ENCODE assay signal across 28 cellular contexts in the genomic region with DNA sequence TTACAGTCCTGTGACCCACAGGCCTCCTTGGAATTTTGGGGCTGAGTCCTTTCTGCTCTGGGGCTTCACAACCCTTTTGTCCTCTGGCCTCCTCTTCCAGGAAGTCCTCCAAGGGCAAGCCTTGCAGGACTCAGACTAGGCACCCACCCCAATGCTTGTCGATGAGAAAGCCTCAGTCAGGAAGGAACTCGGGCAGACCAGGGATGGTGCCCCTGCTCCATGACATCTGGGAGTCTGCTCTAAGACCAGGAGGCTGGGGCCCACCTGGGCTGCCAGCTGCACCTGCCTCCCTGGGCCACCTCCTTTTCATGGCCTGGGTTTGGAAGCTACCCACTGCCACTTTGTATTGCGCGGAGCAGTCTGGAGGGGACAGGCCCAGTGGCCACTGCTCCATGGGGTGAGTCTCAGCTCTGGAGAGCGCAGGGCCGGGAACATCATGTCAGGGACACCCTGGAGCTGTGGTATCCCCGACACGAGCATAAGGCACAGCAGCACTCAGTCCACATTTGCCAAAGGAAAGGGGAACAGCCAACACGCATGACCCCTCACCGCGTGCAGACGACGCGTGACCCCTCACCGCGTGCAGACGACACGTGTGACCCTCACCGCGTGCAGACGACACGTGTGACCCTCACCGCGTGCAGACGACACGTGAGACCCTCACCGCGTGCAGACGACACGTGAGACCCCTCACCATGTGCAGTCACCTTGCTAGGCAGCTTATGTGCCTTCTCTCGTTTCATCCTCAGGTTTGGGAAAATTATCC. TPM values are rescaled to one million over a fixed set of nuclear protein-coding genes. Genes with fewer than 3 reads are reported as not detected.
"Had no signal": no experiment of that assay in that cellular context is flagged by ENCODE, and none has a peak within 500 bp of the region (broad histone marks: within the 10 kb centered on the region; RNA-seq: fewer than 3 reads in every experiment).

No MANE protein-coding gene starts in this region.

- H3K27ac ChIP-seq: dorsolateral prefrontal cortex, esophagus squamous epithelium, gastrocnemius medialis, lower lobe of right lung, neutrophil, sigmoid colon, stomach, suprapubic skin, tibial nerve, uterus, WERI-Rb-1 had no signal

- H3K27ac Mint-ChIP-seq: activated CD8-positive, alpha-beta T cell treated with anti-CD3 and anti-CD28 coated beads, Interleukin-2, amount 10 ng/mL, durations not matched to agents 7 days and 5 days; activated naive CD4-positive, alpha-beta T cell treated with anti-CD3 and anti-CD28 coated beads, Interleukin-2, amount 10 ng/mL, durations not matched to agents 7 days and 5 days; activated naive CD8-positive, alpha-beta T cell treated with anti-CD3 and anti-CD28 coated beads, Interleukin-2, amount 50 U/mL, for 24 hours; activated T-cell treated with anti-CD3 and anti-CD28 coated beads, Interleukin-2, amount 50 U/mL, for 24 hours; activated T-helper 2 cell treated with anti-CD3 and anti-CD28 coated beads, Interferon-gamma antibody, Interleukin-2, Interleukin-4, amounts not matched to agents 10 μg/mL and 5 μg/mL and 100 μg/mL, durations not matched to agents 14 hours and 24 hours and 36 hours; brain; naive thymus-derived CD4-positive, alpha-beta T cell; stimulated activated memory B cell treated with anti-CD40 and anti-IgM and Interleukin-4, amounts not matched to agents 10 μg/mL and 1 μg/mL and 100 μg/mL, for 72 hours had no signal

- H3K36me3 Mint-ChIP-seq: brain had no signal

- H3K9me3 ChIP-seq: esophagus squamous epithelium, gastrocnemius medialis, lower lobe of right lung, neutrophil, sigmoid colon, suprapubic skin, tibial nerve, uterus had no signal

- H3K4me1 Mint-ChIP-seq: activated naive CD4-positive, alpha-beta T cell treated with anti-CD3 and anti-CD28 coated beads, Interleukin-2, amount 10 ng/mL, durations not matched to agents 7 days and 5 days had no signal

- H3K4me3 ChIP-seq: dorsolateral prefrontal cortex, esophagus squamous epithelium, gastrocnemius medialis, lower lobe of right lung, sigmoid colon, smooth muscle cell, stomach, suprapubic skin, tibial nerve, uterus had no signal

- H3K4me3 Mint-ChIP-seq: activated CD8-positive, alpha-beta T cell treated with anti-CD3 and anti-CD28 coated beads, Interleukin-2, amount 10 ng/mL, durations not matched to agents 7 days and 5 days; activated naive CD4-positive, alpha-beta T cell treated with anti-CD3 and anti-CD28 coated beads, Interleukin-2, amount 10 ng/mL, durations not matched to agents 7 days and 5 days; activated naive CD8-positive, alpha-beta T cell treated with anti-CD3 and anti-CD28 coated beads, Interleukin-2, amount 50 U/mL, for 24 hours; activated T-cell treated with anti-CD3 and anti-CD28 coated beads, Interleukin-2, amount 50 U/mL, for 24 hours; brain; naive thymus-derived CD4-positive, alpha-beta T cell; stimulated activated memory B cell treated with anti-CD40 and anti-IgM and Interleukin-4, amounts not matched to agents 10 μg/mL and 1 μg/mL and 100 μg/mL, for 72 hours had no signal

- ATAC-seq: activated CD8-positive, alpha-beta T cell treated with anti-CD3 and anti-CD28 coated beads, Interleukin-2, amount 10 ng/mL, durations not matched to agents 7 days and 5 days; activated naive CD8-positive, alpha-beta T cell treated with anti-CD3 and anti-CD28 coated beads, Interleukin-2, amount 50 U/mL, for 24 hours; gastrocnemius medialis; lower lobe of right lung; naive thymus-derived CD4-positive, alpha-beta T cell; stimulated activated memory B cell treated with anti-CD40 and anti-IgM and Interleukin-4, amounts not matched to agents 10 μg/mL and 1 μg/mL and 100 μg/mL, for 72 hours had no signal

- H3K36me3 ChIP-seq: esophagus squamous epithelium, gastrocnemius medialis, lower lobe of right lung, neutrophil, sigmoid colon, stomach, suprapubic skin, tibial nerve, uterus, WERI-Rb-1 had no signal

- H3K27me3 ChIP-seq: neutrophil had no signal

- DNase-seq: activated CD4-positive, alpha-beta T cell treated with anti-CD3 and anti-CD28 coated beads for 1 hour; activated CD4-positive, alpha-beta T cell treated with anti-CD3 and anti-CD28 coated beads, Interleukin-2, amount 50 U/mL, for 1 hour; activated CD8-positive, alpha-beta T cell treated with anti-CD3 and anti-CD28 coated beads, Interleukin-2, amount 10 ng/mL, durations not matched to agents 7 days and 5 days; activated naive CD8-positive, alpha-beta T cell treated with anti-CD3 and anti-CD28 coated beads, Interleukin-2, amount 50 U/mL, for 24 hours; activated T-cell treated with anti-CD3 and anti-CD28 coated beads, Interleukin-2, amount 50 U/mL, for 24 hours; anterior cingulate cortex; central memory CD4-positive, alpha-beta T cell; esophagus squamous epithelium; gastrocnemius medialis; hypothalamus; mesendoderm; naive thymus-derived CD4-positive, alpha-beta T cell; sigmoid colon; stimulated activated CD4-positive, alpha-beta T cell treated with anti-CD3 and anti-CD28 coated beads, Interleukin-15, amount 100 ng/mL, for 24 hours; stomach; T-helper 1 cell; WERI-Rb-1 had no signal

- H3K4me1 ChIP-seq: esophagus squamous epithelium, gastrocnemius medialis, lower lobe of right lung, stomach, suprapubic skin, uterus had no signal

- H3K27me3 Mint-ChIP-seq: activated naive CD4-positive, alpha-beta T cell treated with anti-CD3 and anti-CD28 coated beads, Interleukin-2, amount 10 ng/mL, durations not matched to agents 7 days and 5 days had no signal

RNA-seq across cellular contexts. Expression of gene C2CD4C, which starts 10.8 kb away (rescaled TPM):
- total RNA-seq: activated CD8-positive, alpha-beta T cell treated with anti-CD3 and anti-CD28 coated beads, Interleukin-2, amount 10 ng/mL, durations not matched to agents 7 days and 5 days; naive thymus-derived CD4-positive, alpha-beta T cell had no signal
